1 cellular context compared by ENCODE assay signal in genomic region chr3:28334552-28334951, GRCh38.
TF ChIP-seq lines count a peak whose summit lies in the region.

No MANE protein-coding gene starts in this region.

TF ChIP-seq in GM12878, 131 proteins besides CTCF, POLR2A, EP300 and RAD21 (continued from another document):
- TF ChIP-seq, protein P1, sequence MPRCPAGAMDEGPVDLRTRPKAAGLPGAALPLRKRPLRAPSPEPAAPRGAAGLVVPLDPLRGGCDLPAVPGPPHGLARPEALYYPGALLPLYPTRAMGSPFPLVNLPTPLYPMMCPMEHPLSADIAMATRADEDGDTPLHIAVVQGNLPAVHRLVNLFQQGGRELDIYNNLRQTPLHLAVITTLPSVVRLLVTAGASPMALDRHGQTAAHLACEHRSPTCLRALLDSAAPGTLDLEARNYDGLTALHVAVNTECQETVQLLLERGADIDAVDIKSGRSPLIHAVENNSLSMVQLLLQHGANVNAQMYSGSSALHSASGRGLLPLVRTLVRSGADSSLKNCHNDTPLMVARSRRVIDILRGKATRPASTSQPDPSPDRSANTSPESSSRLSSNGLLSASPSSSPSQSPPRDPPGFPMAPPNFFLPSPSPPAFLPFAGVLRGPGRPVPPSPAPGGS (IDR thresholded peaks at IDR 0.05; ENCODE audit: borderline replicate concordance, insufficient read depth, low read depth, low read length, poor library complexity, severe bottlenecking): no peak
- TF ChIP-seq STAT3 (IDR thresholded peaks at IDR 0.05; ENCODE audit: low read depth, low read length) (no peak), RCOR1 (conservative IDR thresholded peaks at IDR 0.05; ENCODE audit: low read depth, low read length) (no peak), NBN (IDR thresholded peaks at IDR 0.05) (no peak), FOXK2 (IDR thresholded peaks at IDR 0.05) (no peak), ZBED1 (IDR thresholded peaks at IDR 0.05; ENCODE audit: borderline replicate concordance) (no peak), RAD51 (IDR thresholded peaks at IDR 0.05) (no peak), MYB (IDR thresholded peaks at IDR 0.05; ENCODE audit: borderline replicate concordance, low read depth, low read length) (no peak), ESRRA (IDR thresholded peaks at IDR 0.05; ENCODE audit: low read length) (no peak), YY1 (IDR thresholded peaks at IDR 0.05; ENCODE audit: low read depth, low read length) (no peak), HDGF (IDR thresholded peaks at IDR 0.05) (no peak), PRDM15 (CRISPR knock-in tag; IDR thresholded peaks at IDR 0.05) (no peak)
- TF ChIP-seq, protein P2, sequence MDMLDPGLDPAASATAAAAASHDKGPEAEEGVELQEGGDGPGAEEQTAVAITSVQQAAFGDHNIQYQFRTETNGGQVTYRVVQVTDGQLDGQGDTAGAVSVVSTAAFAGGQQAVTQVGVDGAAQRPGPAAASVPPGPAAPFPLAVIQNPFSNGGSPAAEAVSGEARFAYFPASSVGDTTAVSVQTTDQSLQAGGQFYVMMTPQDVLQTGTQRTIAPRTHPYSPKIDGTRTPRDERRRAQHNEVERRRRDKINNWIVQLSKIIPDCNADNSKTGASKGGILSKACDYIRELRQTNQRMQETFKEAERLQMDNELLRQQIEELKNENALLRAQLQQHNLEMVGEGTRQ (IDR thresholded peaks at IDR 0.05; ENCODE audit: borderline replicate concordance, low read depth, low read length): no peak
